ENCODE assay signal across 25 cellular contexts in the genomic region with DNA sequence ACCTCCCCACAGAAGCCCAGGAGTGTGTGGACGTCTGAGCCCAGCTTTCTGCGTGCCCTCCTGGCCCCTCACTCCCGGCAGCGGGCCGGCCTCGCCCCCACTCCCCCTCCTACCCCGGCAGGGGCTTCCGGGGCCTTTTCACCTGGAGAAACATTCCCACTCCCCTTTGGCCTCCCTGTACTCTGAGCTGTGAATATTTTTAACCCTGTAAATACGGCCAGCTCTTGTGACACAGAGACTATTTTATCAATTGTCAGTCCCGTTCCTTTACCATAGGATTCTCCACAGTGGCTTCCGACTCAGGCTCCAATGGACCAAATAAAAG. TPM values are rescaled to one million over a fixed set of nuclear protein-coding genes. Genes with fewer than 3 reads are reported as not detected.
DNase-seq lines count a peak whose midpoint lies in the region; FAIRE-seq and TF ChIP-seq lines count a peak whose summit lies in the region.
"Had no signal": no experiment of that assay in that cellular context is flagged by ENCODE, and none has a peak within 500 bp of the region (broad histone marks: within the 10 kb centered on the region; RNA-seq: fewer than 3 reads in every experiment).

No MANE protein-coding gene starts in this region.

- no peaks in the 10 kb centered on the region for H3K36me3 ChIP-seq in astrocyte (ENCODE audit: insufficient read depth, low read length)
- H3K36me3 ChIP-seq in skeletal muscle satellite cell (ENCODE audit: insufficient read depth, low read length): peaks cover 20% of the 10 kb centered on the region

- no peak for FAIRE-seq in astrocyte (lab: Jason Lieb, UNC)
- FAIRE-seq: GM12878 had no signal

- no peak overlapping the region for H3K27ac ChIP-seq in astrocyte (ENCODE audit: low read depth, low read length)
- H3K27ac ChIP-seq: HL-60, PC-9, SJCRH30 had no signal

- peaks cover 16% of the 10 kb centered on the region for H3K4me1 ChIP-seq in astrocyte (ENCODE audit: insufficient read depth, low read length)
- H3K4me1 ChIP-seq in skeletal muscle satellite cell (ENCODE audit: control insufficient read depth, insufficient read depth, low read length): peaks cover 25% of the 10 kb centered on the region
- H3K4me1 ChIP-seq: Caco-2, HAP-1, SJCRH30 had no signal

- peaks cover 8% of the 10 kb centered on the region for H4K20me1 ChIP-seq in astrocyte (ENCODE audit: insufficient read depth, low read length)

- intact Hi-C loops in posterior vena cava (cut with DNase I): no loop called here

- H2AFZ ChIP-seq in astrocyte (ENCODE audit: low read depth, low read length): no peak overlapping the region
- H2AFZ ChIP-seq: PC-9 had no signal

- H3K4me1 Mint-ChIP-seq in HFFc6 (ENCODE audit: low read depth) (peaks cover 8% of the 10 kb centered on the region), astrocyte (ENCODE audit: low read depth, unreplicated experiment) (peaks cover 2% of the 10 kb centered on the region), nephron progenitor cell (peaks cover 15% of the 10 kb centered on the region)
- H3K4me1 Mint-ChIP-seq: CD4-positive, alpha-beta memory T cell had no signal

- peaks cover 3% of the 10 kb centered on the region for H3K27me3 ChIP-seq in astrocyte (ENCODE audit: insufficient read depth, low read length)
- H3K27me3 ChIP-seq in skeletal muscle satellite cell (ENCODE audit: control insufficient read depth, insufficient read depth, low read length): peaks cover 14% of the 10 kb centered on the region

- TF ChIP-seq CTCF in HFFc6 (IDR thresholded peaks at IDR 0.05) (no peak), astrocyte (IDR thresholded peaks at IDR 0.05; ENCODE audit: insufficient read depth, low read depth, low read length) (no peak), nephron progenitor cell (IDR thresholded peaks at IDR 0.05) (no peak)

- no peaks in the 10 kb centered on the region for H3K79me2 ChIP-seq in astrocyte (ENCODE audit: insufficient read depth, low read length)

- DNase-seq in HFFc6 (no peak), astrocyte (ENCODE audit: low read depth) (no peak), nephron progenitor cell (no peak), NCI-H2107 treated with DMSO at 0.1 percent for 48 hours (lab: John Stamatoyannopoulos, UW; ENCODE audit: unreplicated experiment) (no peak), posterior vena cava (ENCODE audit: low spot score) (no peak), anterior cingulate cortex (lab: John Stamatoyannopoulos, UW) (no peak)
- DNase-seq: ACHN; Caco-2; CD4-positive, alpha-beta memory T cell; DND-41; KG1; NCI-H1092; NCI-H1436 treated with DMSO at 0.1 percent for 48 hours; NCI-H1930; NCI-H226; NCI-H510A treated with DMSO at 0.1 percent for 48 hours; NCI-H748 treated with DMSO at 0.1 percent for 48 hours; SJCRH30 had no signal

- H3K4me3 Mint-ChIP-seq in HFFc6 (peak overlapping the region; percentile 76), astrocyte (ENCODE audit: unreplicated experiment) (no peak overlapping the region), nephron progenitor cell (peak overlapping the region; percentile 63)
- H3K4me3 Mint-ChIP-seq: CD4-positive, alpha-beta memory T cell had no signal

- H3K4me2 ChIP-seq in astrocyte (ENCODE audit: low read length): peak overlapping the region; percentile 71
- peak overlapping the region; percentile 86 for H3K4me2 ChIP-seq in skeletal muscle satellite cell (ENCODE audit: low read length)
- H3K4me2 ChIP-seq: PC-9 had no signal

- peak overlapping the region; percentile 88 for H3K27ac Mint-ChIP-seq in HFFc6
- H3K27ac Mint-ChIP-seq in astrocyte (ENCODE audit: unreplicated experiment): no peak overlapping the region
- no peak overlapping the region for H3K27ac Mint-ChIP-seq in nephron progenitor cell
- H3K27ac Mint-ChIP-seq: CD4-positive, alpha-beta memory T cell had no signal

- H3K9me3 Mint-ChIP-seq in HFFc6 (no peaks in the 10 kb centered on the region), astrocyte (ENCODE audit: unreplicated experiment) (no peaks in the 10 kb centered on the region), nephron progenitor cell (no peaks in the 10 kb centered on the region)
- H3K9me3 Mint-ChIP-seq: CD4-positive, alpha-beta memory T cell had no signal

- peaks cover 4% of the 10 kb centered on the region for H3K27me3 Mint-ChIP-seq in HFFc6 (ENCODE audit: insufficient read depth)
- peaks cover 3% of the 10 kb centered on the region for H3K27me3 Mint-ChIP-seq in astrocyte (ENCODE audit: low read depth, unreplicated experiment)
- H3K27me3 Mint-ChIP-seq in nephron progenitor cell (ENCODE audit: low read depth, poor library complexity): peaks cover 22% of the 10 kb centered on the region

- H3K36me3 Mint-ChIP-seq in HFFc6 (ENCODE audit: low read depth): no peaks in the 10 kb centered on the region
- no peaks in the 10 kb centered on the region for H3K36me3 Mint-ChIP-seq in astrocyte (ENCODE audit: low read depth, unreplicated experiment)
- peaks cover 4% of the 10 kb centered on the region for H3K36me3 Mint-ChIP-seq in nephron progenitor cell (ENCODE audit: low read depth)

- peak overlapping the region; percentile 14 for H3K9ac ChIP-seq in astrocyte (ENCODE audit: low read length)
- H3K9ac ChIP-seq in skeletal muscle satellite cell (ENCODE audit: low read depth, low read length): peak overlapping the region; percentile 60
- H3K9ac ChIP-seq: BLaER1 treated with 17β-estradiol and CSF1 and Interleukin-3, amounts not matched to agents 10 nM and 100 nM had no signal

- H3K9me3 ChIP-seq in astrocyte (ENCODE audit: insufficient read depth, low read depth, low read length) (no peaks in the 10 kb centered on the region), skeletal muscle satellite cell (replicated peaks; ENCODE audit: low read length) (no peaks in the 10 kb centered on the region)
- H3K9me3 ChIP-seq: BLaER1 treated with 17β-estradiol and CSF1 and Interleukin-3, amounts not matched to agents 10 nM and 100 nM; Caco-2; HAP-1; SJCRH30 had no signal

- H3K4me3 ChIP-seq in astrocyte (ENCODE audit: insufficient read depth, low read depth, low read length): no peak overlapping the region
- H3K4me3 ChIP-seq in skeletal muscle satellite cell (ENCODE audit: low read length): no peak overlapping the region
- H3K4me3 ChIP-seq: BLaER1 treated with 17β-estradiol and CSF1 and Interleukin-3, amounts not matched to agents 10 nM and 100 nM; GM12878; HAP-1; PC-9; SJCRH30 had no signal

RNA-seq across cellular contexts. Expression of gene PRR35, which starts 5.9 kb away (rescaled TPM):
- not detected for total RNA-seq in HFFc6 (2021; fragmentation: NEBNext Ultra II Directional; extraction: Animal tissue kit (Norgen Biotek cat#: 25700))
- total RNA-seq in astrocyte (0.09 TPM in 1 of 2 replicates, not detected in the other), posterior vena cava (not detected)
- not detected in 2 replicates for total RNA-seq in skeletal muscle satellite cell (2012; rRNA removed)
- total RNA-seq: Caco-2; CD4-positive, alpha-beta memory T cell; GM12878; HT-29; PC-9; SJCRH30 had no signal

RNA-seq across cellular contexts. Expression of gene NHLRC4, which starts 12.5 kb away (rescaled TPM):
- under 1 TPM in 5 of 6 experiments, not detected in 1; 0.24 to 0.58 (median 0.28) TPM for total RNA-seq in HFFc6 (2021; fragmentation: NEBNext Ultra II Directional; extraction: Animal tissue kit (Norgen Biotek cat#: 25700))
- total RNA-seq in astrocyte: 0.50 and 0.73 TPM in 2 replicates
- 0.44 and 1.8 TPM in 2 replicates for total RNA-seq in skeletal muscle satellite cell (2012; rRNA removed)
- total RNA-seq in posterior vena cava: under 1 TPM; 0.38 to 0.65 TPM
- total RNA-seq: Caco-2, PC-9 had no signal

RNA-seq across cellular contexts. Expression of gene PIGQ, which starts 15.5 kb away (rescaled TPM):
- total RNA-seq in HFFc6 (2021; fragmentation: NEBNext Ultra II Directional; extraction: Animal tissue kit (Norgen Biotek cat#: 25700)): 10 to 100 TPM; 30.4 to 39.5 (median 35.4) TPM
- total RNA-seq in astrocyte (22.2 and 22.4 TPM in 2 replicates), posterior vena cava (10 to 100 TPM; 22.1 to 25.4 TPM)
- total RNA-seq in skeletal muscle satellite cell (2012; rRNA removed): 16.0 and 22.7 TPM in 2 replicates

RNA-seq across cellular contexts. Expression of gene CAPN15, which starts 26.7 kb away (rescaled TPM):
- 10 to 100 TPM; 35.3 to 41.4 (median 40.2) TPM for total RNA-seq in HFFc6 (2021; fragmentation: NEBNext Ultra II Directional; extraction: Animal tissue kit (Norgen Biotek cat#: 25700))
- total RNA-seq in astrocyte (33.6 and 38.7 TPM in 2 replicates), posterior vena cava (10 to 100 TPM; 23.3 to 26.6 TPM)
- total RNA-seq in skeletal muscle satellite cell (2012; rRNA removed): 48.9 and 51.5 TPM in 2 replicates

RNA-seq across cellular contexts. Expression of gene RAB40C, which starts 35.6 kb away (rescaled TPM):
- 10 to 100 TPM; 11.3 to 14.8 (median 12.2) TPM for total RNA-seq in HFFc6 (2021; fragmentation: NEBNext Ultra II Directional; extraction: Animal tissue kit (Norgen Biotek cat#: 25700))
- 12.6 and 13.0 TPM in 2 replicates for total RNA-seq in astrocyte
- total RNA-seq in skeletal muscle satellite cell (2012; rRNA removed): 13.2 and 14.6 TPM in 2 replicates
- 10 to 100 TPM; 13.0 to 13.6 TPM for total RNA-seq in posterior vena cava
